ENCODE assay signal across 1 cellular context in genomic region chr10:124086787-124087671, GRCh38.
TF ChIP-seq lines count a peak whose summit lies in the region.

No MANE protein-coding gene starts in this region.

TF ChIP-seq in HepG2, 621 proteins besides CTCF, POLR2A, EP300 and RAD21 (continued from another document):
- 0 out of 2 replicates have a peak, but pooled peaks have one; percentile 15 for TF ChIP-seq ZBTB33 (CRISPR knock-in tag; IDR thresholded peaks at IDR 0.05)
- no peak for TF ChIP-seq ARID4A (CRISPR knock-in tag; IDR thresholded peaks at IDR 0.05; ENCODE audit: borderline replicate concordance)
- no peak for TF ChIP-seq ZNF768 (CRISPR knock-in tag; IDR thresholded peaks at IDR 0.05)
- no peak for TF ChIP-seq GATA4 (IDR thresholded peaks at IDR 0.05; ENCODE audit: borderline replicate concordance, low read depth)
- TF ChIP-seq TFDP2 (CRISPR knock-in tag; IDR thresholded peaks at IDR 0.05): no peak
- no peak for TF ChIP-seq FLYWCH1 (CRISPR knock-in tag; IDR thresholded peaks at IDR 0.05)
- no peak for TF ChIP-seq CCAR2 (optimal IDR thresholded peaks at IDR 0.05; ENCODE audit: low read depth, low read length)
- no peak for TF ChIP-seq HOXA3 (CRISPR knock-in tag; IDR thresholded peaks at IDR 0.05)
- no peak for TF ChIP-seq ZNF674 (CRISPR knock-in tag; IDR thresholded peaks at IDR 0.05; ENCODE audit: low read depth)
- TF ChIP-seq ZBTB38 (CRISPR knock-in tag; IDR thresholded peaks at IDR 0.05): 0 out of 2 replicates have a peak, but pooled peaks have one; percentile 1
- TF ChIP-seq PCBP2 (optimal IDR thresholded peaks at IDR 0.05; ENCODE audit: low read depth, low read length, poor library complexity, severe bottlenecking): no peak
- no peak for TF ChIP-seq ESRRA (CRISPR knock-in tag; IDR thresholded peaks at IDR 0.05; ENCODE audit: low read depth)
- no peak for TF ChIP-seq TCF12 (IDR thresholded peaks at IDR 0.05)
- no peak for TF ChIP-seq TCF12 (CRISPR knock-in tag; IDR thresholded peaks at IDR 0.05)
- TF ChIP-seq ZNF598 (CRISPR knock-in tag; IDR thresholded peaks at IDR 0.05; ENCODE audit: borderline replicate concordance): no peak
- peak; percentile 9; the same call in 1 of the 2 replicates for TF ChIP-seq RBFOX2 (IDR thresholded peaks at IDR 0.05; ENCODE audit: low read depth, low read length)
- TF ChIP-seq ZNF629 (CRISPR knock-in tag; conservative IDR thresholded peaks at IDR 0.05): peak; percentile 80
- TF ChIP-seq ZNF205 (CRISPR knock-in tag; IDR thresholded peaks at IDR 0.05): no peak
- TF ChIP-seq PREB (CRISPR knock-in tag; IDR thresholded peaks at IDR 0.05): no peak
